ENCODE assay signal across 21 cellular contexts in the genomic region with DNA sequence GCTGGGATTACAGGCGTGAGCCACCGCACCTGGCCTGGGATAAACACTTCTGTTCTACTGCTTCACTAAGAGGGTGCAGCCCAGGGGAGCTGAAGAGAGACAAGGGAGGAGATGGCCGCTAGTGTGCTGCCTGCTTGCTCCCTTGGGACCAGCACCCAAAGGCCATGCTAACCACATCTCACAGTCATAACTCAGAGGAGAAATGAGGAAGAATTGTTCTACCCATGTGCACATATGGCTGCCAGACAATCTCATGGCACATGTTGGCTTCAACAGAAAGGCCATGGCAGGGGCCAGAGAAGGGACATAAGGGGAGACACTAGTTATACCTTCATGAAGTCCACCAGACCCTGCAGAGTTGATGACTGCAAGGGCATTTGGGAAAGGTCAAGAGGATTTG. TPM values are rescaled to one million over a fixed set of nuclear protein-coding genes. Genes with fewer than 3 reads are reported as not detected.
DNase-seq lines count a peak whose midpoint lies in the region; ATAC-seq and TF ChIP-seq lines count a peak whose summit lies in the region.
"Had no signal": no experiment of that assay in that cellular context is flagged by ENCODE, and none has a peak within 500 bp of the region (broad histone marks: within the 10 kb centered on the region; RNA-seq: fewer than 3 reads in every experiment).

No MANE protein-coding gene starts in this region.

- TF ChIP-seq CTCF in activated B cell treated with CpG ODN at 0.5 μM for 24 hours (IDR thresholded peaks at IDR 0.05), result no peak

- H3K27me3 Mint-ChIP-seq in activated B cell treated with CpG ODN at 0.5 μM for 24 hours, result peaks cover 2% of the 10 kb centered on the region
- H3K27me3 Mint-ChIP-seq: activated CD4-positive, alpha-beta memory T cell treated with anti-CD3 and anti-CD28 coated beads for 36 hours; activated naive CD4-positive, alpha-beta T cell treated with anti-CD3 and anti-CD28 coated beads, Interleukin-2, amount 50 U/mL, for 24 hours; stimulated activated naive CD8-positive, alpha-beta T cell treated with anti-CD3 and anti-CD28 coated beads, Interleukin-15, amount 100 ng/mL, for 72 hours had no signal

- H3K27ac Mint-ChIP-seq in activated B cell treated with CpG ODN at 0.5 μM for 24 hours, result no peak overlapping the region
- H3K27ac Mint-ChIP-seq: activated CD4-positive, alpha-beta memory T cell treated with anti-CD3 and anti-CD28 coated beads for 36 hours; activated naive CD4-positive, alpha-beta T cell treated with anti-CD3 and anti-CD28 coated beads, Interleukin-2, amount 50 U/mL, for 24 hours; stimulated activated naive CD8-positive, alpha-beta T cell treated with anti-CD3 and anti-CD28 coated beads, Interleukin-15, amount 100 ng/mL, for 72 hours; T-helper 2 cell treated with Interferon-gamma antibody and Interleukin-4, amounts not matched to agents 5 μg/mL and 100 μg/mL, for 36 hours had no signal

- H3K4me1 ChIP-seq in right cardiac atrium (ENCODE audit: control insufficient read depth, insufficient read depth, low read length), result peaks cover 4% of the 10 kb centered on the region
- H3K4me1 ChIP-seq: psoas muscle had no signal

- no peaks in the 10 kb centered on the region for H3K9me3 ChIP-seq in right cardiac atrium (ENCODE audit: control insufficient read depth, low read length)
- H3K9me3 ChIP-seq: MG63, mucosa of descending colon, psoas muscle had no signal

- H3K27ac ChIP-seq in right cardiac atrium (ENCODE audit: low read length), result no peak overlapping the region
- H3K27ac ChIP-seq: psoas muscle had no signal

- no peak overlapping the region for H3K4me3 Mint-ChIP-seq in activated B cell treated with CpG ODN at 0.5 μM for 24 hours
- H3K4me3 Mint-ChIP-seq: activated CD4-positive, alpha-beta memory T cell treated with anti-CD3 and anti-CD28 coated beads for 36 hours; activated naive CD4-positive, alpha-beta T cell treated with anti-CD3 and anti-CD28 coated beads, Interleukin-2, amount 50 U/mL, for 24 hours; stimulated activated naive CD8-positive, alpha-beta T cell treated with anti-CD3 and anti-CD28 coated beads, Interleukin-15, amount 100 ng/mL, for 72 hours; T-helper 2 cell treated with Interferon-gamma antibody and Interleukin-4, amounts not matched to agents 5 μg/mL and 100 μg/mL, for 36 hours had no signal

- no peaks in the 10 kb centered on the region for H3K4me1 Mint-ChIP-seq in activated B cell treated with CpG ODN at 0.5 μM for 24 hours
- H3K4me1 Mint-ChIP-seq: activated naive CD4-positive, alpha-beta T cell treated with anti-CD3 and anti-CD28 coated beads, Interleukin-2, amount 50 U/mL, for 24 hours; stimulated activated naive CD8-positive, alpha-beta T cell treated with anti-CD3 and anti-CD28 coated beads, Interleukin-15, amount 100 ng/mL, for 72 hours had no signal

- ATAC-seq in GM18909 (IDR thresholded peaks at IDR 0.05; ENCODE audit: poor library complexity, unreplicated experiment) (peak; percentile 90), GM21723 (IDR thresholded peaks at IDR 0.05; ENCODE audit: unreplicated experiment) (peak; percentile 52), HG03095 (IDR thresholded peaks at IDR 0.05; ENCODE audit: unreplicated experiment) (peak; percentile 65), activated B cell treated with CpG ODN at 0.5 μM for 24 hours (ENCODE audit: low read depth) (peak; percentile 68), right cardiac atrium (no peak), left cardiac atrium (no peak)
- ATAC-seq: mucosa of descending colon; psoas muscle; stimulated activated naive CD8-positive, alpha-beta T cell treated with anti-CD3 and anti-CD28 coated beads, Interleukin-15, amount 100 ng/mL, for 72 hours had no signal

- CTCF ChIA-PET in activated B cell treated with CpG ODN at 0.5 μM for 24 hours (lab: Charles Lee), result no interaction called here

- POLR2A ChIA-PET in activated B cell treated with CpG ODN at 0.5 μM for 24 hours (lab: Charles Lee), result no interaction called here

- intact Hi-C loops in activated B cell treated with CpG ODN at 0.5 μM for 24 hours (cut with micrococcal nuclease), result no loop called here
- intact Hi-C loops in right cardiac atrium (cut with DNase I), result no loop called here
- intact Hi-C loops in left cardiac atrium (cut with DNase I), result no loop called here

- no peak overlapping the region for H3K4me3 ChIP-seq in right cardiac atrium (ENCODE audit: low read length)
- H3K4me3 ChIP-seq: MG63, mucosa of descending colon, psoas muscle had no signal

- no peaks in the 10 kb centered on the region for H3K9me3 Mint-ChIP-seq in activated B cell treated with CpG ODN at 0.5 μM for 24 hours
- H3K9me3 Mint-ChIP-seq: activated CD4-positive, alpha-beta memory T cell treated with anti-CD3 and anti-CD28 coated beads for 36 hours; activated naive CD4-positive, alpha-beta T cell treated with anti-CD3 and anti-CD28 coated beads, Interleukin-2, amount 50 U/mL, for 24 hours; stimulated activated naive CD8-positive, alpha-beta T cell treated with anti-CD3 and anti-CD28 coated beads, Interleukin-15, amount 100 ng/mL, for 72 hours; T-helper 2 cell treated with Interferon-gamma antibody and Interleukin-4, amounts not matched to agents 5 μg/mL and 100 μg/mL, for 36 hours had no signal

- H3K27me3 ChIP-seq in right cardiac atrium (ENCODE audit: control insufficient read depth, insufficient read depth), result no peaks in the 10 kb centered on the region
- H3K27me3 ChIP-seq: MG63 had no signal

- H3K36me3 Mint-ChIP-seq in activated B cell treated with CpG ODN at 0.5 μM for 24 hours (ENCODE audit: low read depth), result no peaks in the 10 kb centered on the region
- H3K36me3 Mint-ChIP-seq: activated CD4-positive, alpha-beta memory T cell treated with anti-CD3 and anti-CD28 coated beads for 36 hours had no signal

- DNase-seq in activated B cell treated with CpG ODN at 0.5 μM for 24 hours (no peak), nucleus accumbens (lab: John Stamatoyannopoulos, UW) (no peak), UCSD-AML1 (lab: John Stamatoyannopoulos, UW; ENCODE audit: unreplicated experiment) (no peak), right cardiac atrium (no peak), left cardiac atrium (no peak)
- DNase-seq: activated CD4-positive, alpha-beta memory T cell treated with anti-CD3 and anti-CD28 coated beads for 36 hours; MG63; mucosa of descending colon; NCI-H226; psoas muscle; stimulated activated CD4-positive, alpha-beta T cell treated with anti-CD3 and anti-CD28 coated beads, Interleukin-4, amount 100 ng/mL, for 24 hours; stimulated activated naive CD8-positive, alpha-beta T cell treated with anti-CD3 and anti-CD28 coated beads, Interleukin-15, amount 100 ng/mL, for 72 hours had no signal

- WGBS in right cardiac atrium, result 99% methylated on average over 3 of the region's 3 CpGs

RNA-seq across cellular contexts. Expression of gene CLDN22, which starts 22.4 kb away (rescaled TPM):
- total RNA-seq in activated B cell treated with CpG ODN at 0.5 μM for 24 hours, result not detected in 2 replicates
- not detected for total RNA-seq in right cardiac atrium
- 0.02 TPM for polyA plus RNA-seq in right cardiac atrium
- not detected for total RNA-seq in left cardiac atrium
- total RNA-seq: activated CD4-positive, alpha-beta memory T cell treated with anti-CD3 and anti-CD28 coated beads for 36 hours; cerebellum; mucosa of descending colon; psoas muscle; RPMI7951 had no signal
- polyA plus RNA-seq: fibroblast of lung, psoas muscle had no signal

RNA-seq across cellular contexts. Expression of gene CLDN24, which starts 24.6 kb away (rescaled TPM):
- not detected in 2 replicates for total RNA-seq in activated B cell treated with CpG ODN at 0.5 μM for 24 hours
- not detected for total RNA-seq in right cardiac atrium
- not detected for polyA plus RNA-seq in right cardiac atrium
- total RNA-seq in left cardiac atrium, result not detected
- total RNA-seq: activated CD4-positive, alpha-beta memory T cell treated with anti-CD3 and anti-CD28 coated beads for 36 hours; cerebellum; fibroblast of lung; mucosa of descending colon; psoas muscle; RPMI7951 had no signal
- polyA plus RNA-seq: BJ, fibroblast of lung, psoas muscle had no signal

Comparison
In these comparisons a context has a peak if more than half of its experiments do, and no peak if none do; other contexts are left out.
1. ATAC-seq: peak in GM18909 (single experiment), GM21723 (single experiment), HG03095 (single experiment) and activated B cell treated with CpG ODN at 0.5 μM for 24 hours (single experiment); none in right cardiac atrium (0 of 2) and left cardiac atrium (0 of 2).